ENCODE assay signal across 13 cellular contexts in the genomic region with DNA sequence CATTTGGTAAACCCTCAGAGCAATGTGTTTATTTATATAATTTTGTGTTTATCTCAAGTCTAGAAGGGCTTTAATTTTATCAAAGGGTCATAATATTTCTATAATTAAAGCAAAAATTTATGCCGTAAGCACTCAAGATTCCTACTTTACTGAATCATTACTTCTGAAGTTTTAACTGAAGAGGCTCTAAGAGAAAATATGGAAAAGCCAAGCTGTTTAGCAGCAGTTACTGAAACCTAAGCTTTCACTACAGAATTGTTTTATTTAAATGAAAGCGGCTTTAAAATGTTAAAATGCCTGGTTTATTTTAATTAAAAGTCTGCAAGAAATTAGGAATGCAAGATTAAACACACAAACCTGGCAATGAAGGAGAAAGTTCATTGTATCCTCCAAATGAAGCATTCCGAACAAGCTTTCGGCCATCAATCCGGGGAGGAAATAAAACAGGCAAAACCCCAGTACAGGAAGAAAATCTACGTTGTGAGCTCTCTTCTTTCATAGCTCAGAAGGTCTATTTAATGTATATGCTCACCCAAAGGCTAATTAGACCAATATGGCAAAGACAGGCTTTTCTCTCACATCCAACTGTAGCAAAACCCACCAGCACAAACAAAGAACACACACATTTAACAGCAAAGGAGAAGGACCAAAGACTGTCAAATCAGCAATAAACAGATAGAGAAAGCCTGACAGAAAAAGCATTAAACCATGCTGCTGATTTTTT.
DNase-seq lines count a peak whose midpoint lies in the region; TF ChIP-seq lines count a peak whose summit lies in the region.
"Had no signal": no experiment of that assay in that cellular context is flagged by ENCODE, and none has a peak within 500 bp of the region (broad histone marks: within the 10 kb centered on the region; RNA-seq: fewer than 3 reads in every experiment).

No MANE protein-coding gene starts in this region.

- H2BK20ac ChIP-seq in H9 (ENCODE audit: low read depth, low read length, poor library complexity, severe bottlenecking), result no peak overlapping the region

- H3K79me1 ChIP-seq in H9 (ENCODE audit: insufficient read depth, low read depth, low read length, poor library complexity, severe bottlenecking), result no peaks in the 10 kb centered on the region

- H3K4me1 Mint-ChIP-seq in H9, result peaks cover 8 to 9% of the 10 kb centered on the region in 2 experiments

- no peak overlapping the region for H3K9ac ChIP-seq in H9 (ENCODE audit: extremely low read depth, insufficient read length, low read length)
- H3K9ac ChIP-seq in stomach smooth muscle (ENCODE audit: low read length in 2 of 2), result peak overlapping the region in 1 of 2 donors; percentile 19

- H2AFZ ChIP-seq in H9 (ENCODE audit: low read length), result no peak overlapping the region

- H3T11ph ChIP-seq in H9 (ENCODE audit: low read length), result peak overlapping the region; percentile 53

- H3K14ac ChIP-seq in H9 (ENCODE audit: insufficient read depth, low read length), result no peak overlapping the region

- H3K23me2 ChIP-seq in H9 (ENCODE audit: insufficient read length, low read depth, low read length, poor library complexity, severe bottlenecking), result no peaks in the 10 kb centered on the region

- H3K79me2 ChIP-seq in H9 (ENCODE audit: insufficient read depth, low read length), result no peaks in the 10 kb centered on the region

- no CpG with 5 or more reads among the region's 6 CpGs for WGBS in H9 (ENCODE audit: extremely low coverage, insufficient read length, low lambda C conversion rate)
- 79 to 86% (median 81%) methylated on average over 6 of the region's 6 CpGs for WGBS in adrenal gland, 4 donors

- no peak for TF ChIP-seq POLR2A in adrenal gland (IDR thresholded peaks at IDR 0.05)

- H2BK15ac ChIP-seq in H9 (ENCODE audit: low read depth, low read length), result no peak overlapping the region

- H3K4me1 ChIP-seq in H9 (ENCODE audit: insufficient read depth, low read length) (no peaks in the 10 kb centered on the region), stomach smooth muscle (ENCODE audit: control insufficient read depth, insufficient read depth, low read length) (no peaks in the 10 kb centered on the region), adrenal gland (replicated peaks in 1 of 2) (peaks cover 0 to 13% of the 10 kb centered on the region in 2 donors)
- H3K4me1 ChIP-seq: testis had no signal

- H2AK5ac ChIP-seq in H9 (ENCODE audit: insufficient read length, low read length), result no peak overlapping the region

- no peak overlapping the region for H4K5ac ChIP-seq in H9 (ENCODE audit: insufficient read length, low read depth, low read length)

- no peak overlapping the region for H2BK120ac ChIP-seq in H9 (ENCODE audit: low read depth, low read length, poor library complexity, severe bottlenecking)

- no peaks in the 10 kb centered on the region for H3K27me3 Mint-ChIP-seq in H9 (ENCODE audit: low read depth)
- H3K27me3 Mint-ChIP-seq: activated CD4-positive, alpha-beta T cell treated with anti-CD3 and anti-CD28 coated beads, Interleukin-2, amount 10 ng/mL, durations not matched to agents 7 days and 5 days; activated T-helper 17 cell treated with anti-CD3 and anti-CD28 coated beads, Interleukin-2, amount 50 U/mL, for 72 hours had no signal

- no peak for DNase-seq in H9
- DNase-seq in fibroblast of villous mesenchyme (ENCODE audit: low read depth), result peak; percentile 24
- no peak for DNase-seq in 8988T
- DNase-seq in adrenal gland, result no peak
- DNase-seq in NCI-H526 (lab: John Stamatoyannopoulos, UW), result no peak
- DNase-seq: activated CD4-positive, alpha-beta T cell treated with anti-CD3 and anti-CD28 coated beads, Interleukin-2, amount 10 ng/mL, durations not matched to agents 7 days and 5 days; GOT3; NCI-H1417 treated with DMSO at 0.1 percent for 48 hours; NK-92 treated with Interleukin-12 subunit alpha and Interleukin-12 subunit beta, amount 100 ng/mL, for 24 hours; testis had no signal

- H3K56ac ChIP-seq in H9 (ENCODE audit: insufficient read length, low read depth, low read length), result no peak overlapping the region

- H3K9me3 ChIP-seq in H9 (ENCODE audit: control insufficient read depth, low read depth, low read length) (no peaks in the 10 kb centered on the region), stomach smooth muscle (ENCODE audit: control insufficient read depth in 2 of 2, low read length in 2 of 2) (peaks cover 0 to 3% of the 10 kb centered on the region in 2 donors), adrenal gland (replicated peaks in 1 of 3) (peaks cover 0 to 8% (median 8%) of the 10 kb centered on the region in 3 donors)
- H3K9me3 ChIP-seq: testis had no signal

- no peak overlapping the region for H2BK5ac ChIP-seq in H9 (ENCODE audit: insufficient read length, low read length)

- H3K4me2 ChIP-seq in H9 (ENCODE audit: insufficient read depth, insufficient read length, low read length), result no peak overlapping the region

- H3K27ac Mint-ChIP-seq in H9, result peak overlapping the region in 2 of 3 experiments; percentile 5 to 76; a peak in 3 of 7 replicates
- H3K27ac Mint-ChIP-seq: activated CD4-positive, alpha-beta T cell treated with anti-CD3 and anti-CD28 coated beads, Interleukin-2, amount 10 ng/mL, durations not matched to agents 7 days and 5 days; activated T-helper 17 cell treated with anti-CD3 and anti-CD28 coated beads, Interleukin-2, amount 50 U/mL, for 72 hours had no signal

- H4K91ac ChIP-seq in H9 (ENCODE audit: insufficient read length, low read depth, low read length), result no peak overlapping the region

- no peak overlapping the region for H2BK12ac ChIP-seq in H9 (ENCODE audit: insufficient read length, low read depth, low read length)

- intact Hi-C loops in adrenal gland (cut with DNase I), result no loop called here

- H4K20me1 ChIP-seq in H9 (ENCODE audit: control insufficient read depth, insufficient read depth, insufficient read length), result no peaks in the 10 kb centered on the region

- H3K27ac ChIP-seq in H9 (ENCODE audit: insufficient read length, low read depth, low read length) (no peak overlapping the region), stomach smooth muscle (ENCODE audit: low read length) (no peak overlapping the region), adrenal gland (no peak overlapping the region)
- H3K27ac ChIP-seq: testis had no signal

- no peak overlapping the region for H3K18ac ChIP-seq in H9 (ENCODE audit: insufficient read length, low read depth, low read length)

- peaks cover 4 to 10% of the 10 kb centered on the region in 2 experiments; a peak in 4 of 5 replicates for H3K9me3 Mint-ChIP-seq in H9
- H3K9me3 Mint-ChIP-seq: activated T-helper 17 cell treated with anti-CD3 and anti-CD28 coated beads, Interleukin-2, amount 50 U/mL, for 72 hours had no signal

- H3K4me3 ChIP-seq in WI38 (ENCODE audit: low read depth, low read length) (peak overlapping the region; percentile 55), fibroblast of villous mesenchyme (ENCODE audit: low read depth, low read length) (peak overlapping the region; percentile 56), stomach smooth muscle (ENCODE audit: low read length in 2 of 2) (peak overlapping the region; percentile 1 to 24), adrenal gland (no peak overlapping the region)
- H3K4me3 ChIP-seq: testis had no signal

- H3K4ac ChIP-seq in H9 (ENCODE audit: low read depth, low read length), result no peak overlapping the region

- no peaks in the 10 kb centered on the region for H3K36me3 ChIP-seq in stomach smooth muscle (ENCODE audit: control insufficient read depth in 2 of 2, insufficient read depth in 2 of 2, low read length in 2 of 2)
- H3K36me3 ChIP-seq in adrenal gland (replicated peaks in 1 of 2), result no peaks in the 10 kb centered on the region

- peaks cover 2 to 14% (median 14%) of the 10 kb centered on the region in 3 experiments; a peak in 4 of 7 replicates for H3K36me3 Mint-ChIP-seq in H9 (ENCODE audit: insufficient read depth in 1 of 3, low read depth in 3 of 3)

- H3K23ac ChIP-seq in H9 (ENCODE audit: insufficient read length, low read depth, low read length), result no peak overlapping the region

- no peak overlapping the region for H4K8ac ChIP-seq in H9 (replicated peaks; ENCODE audit: insufficient read length, low read depth, low read length)

- H3K27me3 ChIP-seq in H9 (ENCODE audit: insufficient read depth, low read length) (no peaks in the 10 kb centered on the region), stomach smooth muscle (ENCODE audit: control insufficient read depth in 1 of 2, insufficient read depth in 2 of 2, low read length in 2 of 2) (no peaks in the 10 kb centered on the region), adrenal gland (no peaks in the 10 kb centered on the region)
- H3K27me3 ChIP-seq: testis had no signal

- no peak overlapping the region for H3K4me3 Mint-ChIP-seq in H9
- H3K4me3 Mint-ChIP-seq: activated CD4-positive, alpha-beta T cell treated with anti-CD3 and anti-CD28 coated beads, Interleukin-2, amount 10 ng/mL, durations not matched to agents 7 days and 5 days; activated T-helper 17 cell treated with anti-CD3 and anti-CD28 coated beads, Interleukin-2, amount 50 U/mL, for 72 hours had no signal

- TF ChIP-seq CTCF in H9 (conservative IDR thresholded peaks at IDR 0.05) (no peak), WI38 (IDR thresholded peaks at IDR 0.05; ENCODE audit: low read depth, low read length) (no peak), fibroblast of villous mesenchyme (IDR thresholded peaks at IDR 0.05; ENCODE audit: insufficient read depth, low read depth, low read length) (no peak), adrenal gland (IDR thresholded peaks at IDR 0.05) (no peak)

Comparison
In these comparisons a context has a peak if more than half of its experiments do, and no peak if none do; other contexts are left out.
1. H3K4me3 ChIP-seq: peak in WI38 (single experiment), fibroblast of villous mesenchyme (single experiment) and stomach smooth muscle (2 of 2); none in adrenal gland (0 of 4).